Comparison of ENCODE assay signal across 9 cellular contexts in genomic region chr7:121081327-121081936, GRCh38.
A peak's percentile ranks its signal among the peaks of the same experiment; 100 is the strongest.
DNase-seq lines count a peak whose midpoint lies in the region; ATAC-seq, FAIRE-seq and TF ChIP-seq lines count a peak whose summit lies in the region.
"Had no signal": no experiment of that assay in that cellular context is flagged by ENCODE, and none has a peak within 500 bp of the region (broad histone marks: within the 10 kb centered on the region; RNA-seq: fewer than 3 reads in every experiment).

No MANE protein-coding gene starts in this region.

- no TSS peak for BruUV-seq in endothelial cell of umbilical vein (replicated peaks; lab: Mats Ljungman, UMichigan)

- H3K36me3 Mint-ChIP-seq in GM23338 (ENCODE audit: low read depth) = no peaks in the 10 kb centered on the region
- no peaks in the 10 kb centered on the region for H3K36me3 Mint-ChIP-seq in naive thymus-derived CD4-positive, alpha-beta T cell
- H3K36me3 Mint-ChIP-seq: CD8-positive, alpha-beta memory T cell had no signal

- TF ChIP-seq POLR2A in endothelial cell of umbilical vein (IDR thresholded peaks at IDR 0.05; ENCODE audit: low read depth, low read length) = no peak

- dilution Hi-C loops in endothelial cell of umbilical vein (cut with MboI; ENCODE audit: extremely low pct_ligation_motif_present, low sequenced_read_pairs) = loop anchor here (25.0 kb wide), 1 partner anchor 94 kb away; the partner anchor contains the start of gene CPED1

- TF ChIP-seq CTCF in GM23338 (conservative IDR thresholded peaks at IDR 0.05; ENCODE audit: low read depth in 2 of 2) (peak; percentile 68 to 72), LNCaP clone FGC (IDR thresholded peaks at IDR 0.05; ENCODE audit: control insufficient read depth, extremely low read depth, insufficient read depth) (peak; percentile 69), endothelial cell of umbilical vein (IDR thresholded peaks at IDR 0.05; ENCODE audit: extremely low read depth in 1 of 2, insufficient read depth in 1 of 2, low read depth in 1 of 2, low read length in 2 of 2) (peak; percentile 40 to 44)

- CTCF ChIA-PET in endothelial cell of umbilical vein (lab: Charles Lee) = interaction anchor here (0.6 to 8.9 kb wide), 19 partner anchors 10 to 289 kb away, joined by 3 to 156 read pairs (median 4); partner anchors contain the start of genes CPED1 and ING3
- CTCF ChIA-PET in naive thymus-derived CD4-positive, alpha-beta T cell (lab: Charles Lee) = interaction anchor here (0.7 to 5.5 kb wide), 8 partner anchors 80 to 274 kb away, joined by 3 to 69 read pairs (median 4); partner anchors contain the start of gene CPED1

- H2AFZ ChIP-seq in GM23338 = no peak overlapping the region
- H2AFZ ChIP-seq in endothelial cell of umbilical vein (ENCODE audit: low read depth, low read length) = no peak overlapping the region

- peak; percentile 38 to 56 for ATAC-seq in activated CD4-positive, CD25-positive, alpha-beta regulatory T cell treated with anti-CD3 and anti-CD28 coated beads, Interleukin-2, amount 50 U/mL, for 24 hours
- peak; percentile 39; the same call in 2 of the 3 replicates for ATAC-seq in GM23338
- ATAC-seq in naive thymus-derived CD4-positive, alpha-beta T cell = peak; percentile 88

- no peak overlapping the region for H3K9ac ChIP-seq in endothelial cell of umbilical vein (replicated peaks; ENCODE audit: extremely low read depth, insufficient read depth, low read length)

- POLR2A ChIA-PET in endothelial cell of umbilical vein (lab: Charles Lee) = interaction anchor here (0.6 kb wide), 1 partner anchor 86 kb away, joined by 3 read pairs; no protein-coding TSS in a partner anchor
- POLR2A ChIA-PET in naive thymus-derived CD4-positive, alpha-beta T cell (lab: Charles Lee) = interaction anchor here (0.5 kb wide), 1 partner anchor 131 kb away, joined by 3 read pairs; the partner anchor contains the start of gene ING3

- H3K4me1 ChIP-seq in GM23338 (ENCODE audit: insufficient read depth) = no peaks in the 10 kb centered on the region
- peaks cover 24% of the 10 kb centered on the region for H3K4me1 ChIP-seq in endothelial cell of umbilical vein (ENCODE audit: control insufficient read depth, extremely low read depth, insufficient read depth, low read length)
- no peaks in the 10 kb centered on the region for H3K4me1 ChIP-seq in naive thymus-derived CD4-positive, alpha-beta T cell (ENCODE audit: control insufficient read depth in 2 of 2, insufficient read depth in 2 of 2, low read length in 2 of 2)

- H3K9me3 ChIP-seq in endothelial cell of umbilical vein (replicated peaks; ENCODE audit: control insufficient read depth, insufficient read depth, low read length) = no peaks in the 10 kb centered on the region
- H3K9me3 ChIP-seq in naive thymus-derived CD4-positive, alpha-beta T cell (ENCODE audit: control insufficient read depth in 2 of 3, low read length in 3 of 3) = no peaks in the 10 kb centered on the region
- H3K9me3 ChIP-seq in MG63 = no peaks in the 10 kb centered on the region

- H4K20me1 ChIP-seq in GM23338 (replicated peaks; ENCODE audit: insufficient read depth) = no peaks in the 10 kb centered on the region
- no peaks in the 10 kb centered on the region for H4K20me1 ChIP-seq in endothelial cell of umbilical vein (replicated peaks; ENCODE audit: control insufficient read depth, extremely low read depth, insufficient read depth, low read length)

- H3K79me2 ChIP-seq in GM23338 (replicated peaks; ENCODE audit: insufficient read depth) (no peaks in the 10 kb centered on the region), endothelial cell of umbilical vein (ENCODE audit: control insufficient read depth, insufficient read depth, low read length) (no peaks in the 10 kb centered on the region)

- H3K27me3 ChIP-seq in GM23338 (ENCODE audit: insufficient read depth) (no peaks in the 10 kb centered on the region), endothelial cell of umbilical vein (ENCODE audit: control insufficient read depth in 2 of 2, insufficient read depth in 2 of 2, low read length in 2 of 2) (no peaks in the 10 kb centered on the region), MG63 (no peaks in the 10 kb centered on the region)
- H3K27me3 ChIP-seq in naive thymus-derived CD4-positive, alpha-beta T cell (ENCODE audit: control insufficient read depth in 2 of 2, insufficient read depth in 2 of 2, low read length in 2 of 2) = no peaks in the 10 kb centered on the region

- H3K4me3 Mint-ChIP-seq in GM23338 = no peak overlapping the region
- H3K4me3 Mint-ChIP-seq in naive thymus-derived CD4-positive, alpha-beta T cell = no peak overlapping the region
- H3K4me3 Mint-ChIP-seq: CD8-positive, alpha-beta memory T cell had no signal

- no peaks in the 10 kb centered on the region for H3K36me3 ChIP-seq in GM23338 (ENCODE audit: insufficient read depth)
- H3K36me3 ChIP-seq in endothelial cell of umbilical vein (ENCODE audit: control insufficient read depth in 2 of 2, extremely low read depth in 1 of 2, insufficient read depth in 2 of 2, low read length in 2 of 2) = no peaks in the 10 kb centered on the region
- no peaks in the 10 kb centered on the region for H3K36me3 ChIP-seq in naive thymus-derived CD4-positive, alpha-beta T cell (ENCODE audit: control insufficient read depth in 2 of 3, insufficient read depth in 3 of 3, low read length in 3 of 3)
- H3K36me3 ChIP-seq in MG63 = no peaks in the 10 kb centered on the region

- no peak overlapping the region for H3K4me3 ChIP-seq in GM23338
- no peak overlapping the region for H3K4me3 ChIP-seq in LNCaP clone FGC (ENCODE audit: low read depth, low read length)
- H3K4me3 ChIP-seq in endothelial cell of umbilical vein (replicated peaks in 1 of 3; ENCODE audit: insufficient read depth in 1 of 3, low read depth in 1 of 3, low read length in 3 of 3) = no peak overlapping the region
- no peak overlapping the region for H3K4me3 ChIP-seq in naive thymus-derived CD4-positive, alpha-beta T cell (ENCODE audit: low read length)
- no peak overlapping the region for H3K4me3 ChIP-seq in MG63

- H3K27ac ChIP-seq in GM23338 (ENCODE audit: low read depth) (no peak overlapping the region), endothelial cell of umbilical vein (ENCODE audit: insufficient read depth, low read depth, low read length) (no peak overlapping the region)
- H3K27ac ChIP-seq in naive thymus-derived CD4-positive, alpha-beta T cell (ENCODE audit: low read depth, low read length) = no peak overlapping the region

- no peaks in the 10 kb centered on the region for H3K4me1 Mint-ChIP-seq in GM23338
- no peaks in the 10 kb centered on the region for H3K4me1 Mint-ChIP-seq in naive thymus-derived CD4-positive, alpha-beta T cell
- H3K4me1 Mint-ChIP-seq: CD8-positive, alpha-beta memory T cell had no signal

- H3K27ac Mint-ChIP-seq in GM23338 = no peak overlapping the region
- H3K27ac Mint-ChIP-seq in naive thymus-derived CD4-positive, alpha-beta T cell = no peak overlapping the region
- H3K27ac Mint-ChIP-seq: CD8-positive, alpha-beta memory T cell had no signal

- FAIRE-seq in RCC 7860 (lab: Jason Lieb, UNC) = peak; percentile 89
- no peak for FAIRE-seq in endothelial cell of umbilical vein (lab: Jason Lieb, UNC)

- no peaks in the 10 kb centered on the region for H3K9me2 ChIP-seq in GM23338 (ENCODE audit: insufficient read depth)

- H3K9me3 Mint-ChIP-seq in GM23338 = no peaks in the 10 kb centered on the region
- no peaks in the 10 kb centered on the region for H3K9me3 Mint-ChIP-seq in naive thymus-derived CD4-positive, alpha-beta T cell
- H3K9me3 Mint-ChIP-seq: CD8-positive, alpha-beta memory T cell had no signal

- intact Hi-C loops in endothelial cell of umbilical vein (cut with micrococcal nuclease) = loop anchor here (1.0 to 10.0 kb wide), 6 partner anchors 94 to 497 kb away; no protein-coding TSS in a partner anchor
- intact Hi-C loops in naive thymus-derived CD4-positive, alpha-beta T cell (cut with micrococcal nuclease) = loop anchor here (1.0 kb wide), 5 partner anchors 27 to 289 kb away; partner anchors contain the start of gene ING3 (in 1 of the 2)

- no peaks in the 10 kb centered on the region for H3K27me3 Mint-ChIP-seq in GM23338 (ENCODE audit: insufficient read depth, low read depth, poor library complexity)
- H3K27me3 Mint-ChIP-seq in naive thymus-derived CD4-positive, alpha-beta T cell = peaks cover 5 to 26% (median 12%) of the 10 kb centered on the region in 5 donors

- H3K4me2 ChIP-seq in GM23338 = no peak overlapping the region
- H3K4me2 ChIP-seq in endothelial cell of umbilical vein (ENCODE audit: insufficient read depth, low read length) = no peak overlapping the region

- no peaks in the 10 kb centered on the region for H3F3A ChIP-seq in GM23338 (replicated peaks; ENCODE audit: low read depth)

- no peaks in the 10 kb centered on the region for H3K9me1 ChIP-seq in endothelial cell of umbilical vein (replicated peaks; ENCODE audit: control insufficient read depth, extremely low read depth, insufficient read depth, low read length)

- no peak for DNase-seq in activated CD4-positive, CD25-positive, alpha-beta regulatory T cell (lab: John Stamatoyannopoulos, UW)
- DNase-seq in GM23338 (ENCODE audit: low spot score) (peak; percentile 70), LNCaP clone FGC (ENCODE audit: low read depth) (peak; percentile 40), RCC 7860 (ENCODE audit: low spot score) (peak; percentile 61), endothelial cell of umbilical vein (ENCODE audit: low read depth, low spot score) (peak; percentile 77), MG63 (no peak)
- peak in 7 of 9 donors; percentile 19 to 63 (median 47) for DNase-seq in naive thymus-derived CD4-positive, alpha-beta T cell

TF ChIP-seq in GM23338, 12 proteins besides CTCF, POLR2A, EP300 and RAD21:
- TF ChIP-seq ETS1 (IDR thresholded peaks at IDR 0.05) = no peak
- TF ChIP-seq JUNB (IDR thresholded peaks at IDR 0.05; ENCODE audit: unreplicated experiment) = no peak

TF ChIP-seq in endothelial cell of umbilical vein, 7 proteins besides CTCF, POLR2A, EP300 and RAD21:
- TF ChIP-seq POLR2AphosphoS5 (IDR thresholded peaks at IDR 0.05; ENCODE audit: insufficient read depth, low read depth, low read length) (no peak), MYC (IDR thresholded peaks at IDR 0.05; ENCODE audit: low read depth, low read length) (no peak), EZH2 (IDR thresholded peaks at IDR 0.05; ENCODE audit: borderline replicate concordance, low read depth, low read length, severe bottlenecking) (no peak), FOS (IDR thresholded peaks at IDR 0.05; ENCODE audit: borderline replicate concordance, insufficient read depth, low read length) (peak; percentile 30)
- TF ChIP-seq, protein P1, sequence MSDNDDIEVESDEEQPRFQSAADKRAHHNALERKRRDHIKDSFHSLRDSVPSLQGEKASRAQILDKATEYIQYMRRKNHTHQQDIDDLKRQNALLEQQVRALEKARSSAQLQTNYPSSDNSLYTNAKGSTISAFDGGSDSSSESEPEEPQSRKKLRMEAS (IDR thresholded peaks at IDR 0.05; ENCODE audit: insufficient read depth, insufficient read length) = no peak

Comparison
In these comparisons a context has a peak if more than half of its experiments do, and no peak if none do; other contexts are left out.
1. DNase-seq: peak in GM23338 (single experiment), LNCaP clone FGC (single experiment), RCC 7860 (single experiment), endothelial cell of umbilical vein (single experiment) and naive thymus-derived CD4-positive, alpha-beta T cell (7 of 9); none in activated CD4-positive, CD25-positive, alpha-beta regulatory T cell (0 of 4) and MG63 (single experiment).
2. Peak in every context shown above with its lines, with median percentiles within 50 percentile points of each other: ATAC-seq and CTCF ChIP-seq.